Comparison of ENCODE assay signal across 8 cellular contexts in the genomic region with DNA sequence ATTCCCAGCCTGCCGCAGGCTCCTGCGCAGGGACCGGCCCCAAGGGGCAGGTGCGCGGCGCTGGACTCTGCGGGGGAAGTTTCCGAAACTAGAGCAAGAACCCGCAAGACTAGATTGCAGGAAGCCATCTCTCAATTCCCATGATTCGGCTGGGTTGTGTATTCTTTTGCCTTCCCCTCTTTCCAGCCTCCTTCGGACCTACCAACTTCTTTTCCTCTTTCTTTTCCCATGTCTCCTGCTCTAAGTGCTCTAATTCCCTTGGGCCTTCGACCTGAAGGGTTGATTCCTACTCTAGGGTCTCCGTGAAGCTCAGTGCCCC. TPM values are rescaled to one million over a fixed set of nuclear protein-coding genes. Genes with fewer than 3 reads are reported as not detected.
DNase-seq lines count a peak whose midpoint lies in the region; ATAC-seq and TF ChIP-seq lines count a peak whose summit lies in the region.

No MANE protein-coding gene starts in this region.

- no peak for TF ChIP-seq POLR2A in spleen (IDR thresholded peaks at IDR 0.05)

- peak overlapping the region; percentile 37 for H3K9ac ChIP-seq in iPS-15b (ENCODE audit: low read depth, low read length)

- no peaks in the 10 kb centered on the region for H3K36me3 Mint-ChIP-seq in activated T-helper 17 cell treated with anti-CD3 and anti-CD28 coated beads, Interleukin-2, amount 50 U/mL, for 72 hours (ENCODE audit: low read depth)

- no peak for DNase-seq in HFF-Myc (ENCODE audit: extremely low read depth, low read depth)
- DNase-seq in spleen, result no peak
- no peak for DNase-seq in cerebellar cortex (ENCODE audit: low spot score)
- no peak for DNase-seq in NCI-H128 (lab: John Stamatoyannopoulos, UW; ENCODE audit: unreplicated experiment)

- TF ChIP-seq CTCF in HFF-Myc (IDR thresholded peaks at IDR 0.05; ENCODE audit: low read depth, low read length, missing control alignments) (no peak), spleen (IDR thresholded peaks at IDR 0.05 in 8 of 11, conservative IDR thresholded peaks at IDR 0.05 in 3 of 11) (no peak)

- peaks cover 31% of the 10 kb centered on the region for H3K27me3 Mint-ChIP-seq in activated T-helper 17 cell treated with anti-CD3 and anti-CD28 coated beads, Interleukin-2, amount 50 U/mL, for 72 hours

- H3K27me3 ChIP-seq in iPS-15b (ENCODE audit: control insufficient read depth, insufficient read depth, low read length) (no peaks in the 10 kb centered on the region), spleen (replicated peaks in 1 of 7) (peaks cover 0 to 46% (median 8%) of the 10 kb centered on the region in 7 donors)

- no peak for ATAC-seq in activated T-helper 17 cell treated with anti-CD3 and anti-CD28 coated beads, Interleukin-2, amount 50 U/mL, for 72 hours (replicated peaks)
- ATAC-seq in GM19351 (IDR thresholded peaks at IDR 0.05; ENCODE audit: unreplicated experiment), result no peak
- no peak for ATAC-seq in GM19467 (IDR thresholded peaks at IDR 0.05; ENCODE audit: unreplicated experiment)

- WGBS in spleen, 5 donors, result 2 to 42% (median 8%) methylated on average over 8 to 13 of the region's 13 CpGs

- H3K36me3 ChIP-seq in iPS-15b (ENCODE audit: control insufficient read depth, insufficient read depth, low read length) (no peaks in the 10 kb centered on the region), spleen (no peaks in the 10 kb centered on the region)

- peak overlapping the region; percentile 72 for H3K4me3 Mint-ChIP-seq in activated T-helper 17 cell treated with anti-CD3 and anti-CD28 coated beads, Interleukin-2, amount 50 U/mL, for 72 hours

- H3K9me3 ChIP-seq in iPS-15b (ENCODE audit: control insufficient read depth, insufficient read depth, low read length) (no peaks in the 10 kb centered on the region), spleen (no peaks in the 10 kb centered on the region)

- intact Hi-C loops in spleen (cut with DNase I; ENCODE audit: low total_unique reads), result no loop called here

- no peaks in the 10 kb centered on the region for H3K4me1 Mint-ChIP-seq in activated T-helper 17 cell treated with anti-CD3 and anti-CD28 coated beads, Interleukin-2, amount 50 U/mL, for 72 hours

- H3K27ac ChIP-seq in spleen, result peak overlapping the region in 7 of 8 donors; percentile 44 to 76 (median 63)

- H3K27ac Mint-ChIP-seq in activated T-helper 17 cell treated with anti-CD3 and anti-CD28 coated beads, Interleukin-2, amount 50 U/mL, for 72 hours, result no peak overlapping the region

- H3K4me3 ChIP-seq in HFF-Myc (replicated peaks; ENCODE audit: low read depth, low read length) (peak overlapping the region; percentile 52), iPS-15b (ENCODE audit: low read depth, low read length) (peak overlapping the region; percentile 71), spleen (peak overlapping the region; percentile 32 to 74 (median 45))

- H3K4me1 ChIP-seq in iPS-15b (ENCODE audit: control insufficient read depth, insufficient read depth, low read length) (no peaks in the 10 kb centered on the region), spleen (peaks cover 0 to 14% (median 0%) of the 10 kb centered on the region in 6 donors)

- no peaks in the 10 kb centered on the region for H3K9me3 Mint-ChIP-seq in activated T-helper 17 cell treated with anti-CD3 and anti-CD28 coated beads, Interleukin-2, amount 50 U/mL, for 72 hours

RNA-seq across cellular contexts. Expression of gene OPHN1, which starts 0.6 kb away (rescaled TPM):
- under 1 TPM; 0.22 to 0.95 TPM for total RNA-seq in activated T-helper 17 cell treated with anti-CD3 and anti-CD28 coated beads, Interleukin-2, amount 50 U/mL, for 72 hours
- total RNA-seq in spleen, result 1 to 10 TPM; 2.5 to 4.6 (median 3.3) TPM
- under 1 TPM; 0.20 to 0.45 (median 0.26) TPM for polyA plus RNA-seq in spleen
